In the genomic region with DNA sequence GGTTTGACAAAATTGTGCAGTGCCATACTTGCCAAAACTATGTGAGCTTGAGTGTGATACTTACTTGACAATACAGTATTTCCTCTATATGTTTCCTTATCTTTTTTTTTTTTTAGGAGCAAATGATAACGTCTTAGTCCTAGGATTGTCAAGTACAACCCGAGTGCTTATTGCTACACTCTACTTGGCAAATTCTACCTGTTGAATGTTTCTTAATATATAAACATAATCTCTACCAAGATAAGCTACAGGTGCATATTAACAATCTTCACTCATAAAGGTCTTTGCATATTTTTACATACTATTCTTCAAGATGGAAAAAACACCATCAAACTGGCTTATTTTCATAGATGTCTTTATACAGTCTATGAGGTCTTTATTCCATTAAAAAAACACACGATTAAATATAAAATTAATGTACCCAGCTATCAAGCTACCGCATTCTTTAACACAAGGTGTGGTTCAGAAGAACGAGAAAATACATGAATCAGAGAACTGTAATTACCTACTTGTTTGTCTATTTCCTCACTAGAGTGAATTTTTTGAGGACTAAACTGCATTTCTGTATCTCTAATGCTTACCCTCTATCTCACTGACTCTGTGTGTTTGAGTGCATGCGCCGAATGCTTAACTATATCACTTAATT, we compare ENCODE assay signal across 17 cellular contexts.
A peak's percentile ranks its signal among the peaks of the same experiment; 100 is the strongest.
DNase-seq lines count a peak whose midpoint lies in the region; ATAC-seq and TF ChIP-seq lines count a peak whose summit lies in the region.
"Had no signal": no experiment of that assay in that cellular context is flagged by ENCODE, and none has a peak within 500 bp of the region (broad histone marks: within the 10 kb centered on the region; RNA-seq: fewer than 3 reads in every experiment).

No MANE protein-coding gene starts in this region.

- H2BK12ac ChIP-seq in mesenchymal stem cell (ENCODE audit: low read length in 2 of 2): no peak overlapping the region

- H3K27me3 ChIP-seq in CD4-positive, alpha-beta memory T cell (ENCODE audit: insufficient read depth, low read length): peaks cover 7% of the 10 kb centered on the region
- no peaks in the 10 kb centered on the region for H3K27me3 ChIP-seq in neutrophil
- peaks cover 13 to 43% of the 10 kb centered on the region in 2 experiments for H3K27me3 ChIP-seq in mesenchymal stem cell (ENCODE audit: control insufficient read depth in 1 of 2, insufficient read depth in 1 of 2, low read length in 2 of 2)

- H2BK15ac ChIP-seq in mesenchymal stem cell (ENCODE audit: low read depth, poor library complexity, severe bottlenecking): no peak overlapping the region

- peaks cover 0 to 13% (median 2%) of the 10 kb centered on the region in 4 donors for H3K4me1 Mint-ChIP-seq in CD4-positive, alpha-beta memory T cell

- no peak overlapping the region for H3K27ac Mint-ChIP-seq in CD4-positive, alpha-beta memory T cell
- H3K27ac Mint-ChIP-seq: nephron progenitor cell, T-helper 17 cell had no signal

- no peak overlapping the region for H4K8ac ChIP-seq in mesenchymal stem cell (ENCODE audit: low read length)

- TF ChIP-seq CTCF in neutrophil (IDR thresholded peaks at IDR 0.05): no peak

- H3K36me3 ChIP-seq in CD4-positive, alpha-beta memory T cell (ENCODE audit: insufficient read depth, low read length): no peaks in the 10 kb centered on the region
- H3K36me3 ChIP-seq in neutrophil (no peaks in the 10 kb centered on the region), mesenchymal stem cell (ENCODE audit: control insufficient read depth in 1 of 2, insufficient read depth in 2 of 2, low read depth in 1 of 2, low read length in 2 of 2) (no peaks in the 10 kb centered on the region)
- H3K36me3 ChIP-seq: cardiac muscle cell, HAP-1, tibial nerve had no signal

- no peak for DNase-seq in CD4-positive, alpha-beta memory T cell
- DNase-seq in hippocampal formation (lab: John Stamatoyannopoulos, UW) (no peak), mesenchymal stem cell (no peak), G401 (ENCODE audit: low spot score) (no peak)
- DNase-seq: activated CD4-positive, CD25-positive, alpha-beta regulatory T cell; EL; NCI-H2081; NCI-H510A treated with DMSO at 0.1 percent for 48 hours; nephron progenitor cell; SHP77 treated with DMSO at 0.1 percent for 48 hours; T-helper 17 cell had no signal

- 94% methylated on average over 5 of the region's 7 CpGs for WGBS in mesenchymal stem cell

- H3K27me3 Mint-ChIP-seq in CD4-positive, alpha-beta memory T cell: peaks cover 20 to 25% of the 10 kb centered on the region in 2 donors

- ATAC-seq in HG02798 (IDR thresholded peaks at IDR 0.05; ENCODE audit: poor library complexity, unreplicated experiment) (peak; percentile 9), esophagus mucosa (peak; percentile 57)

- H4K91ac ChIP-seq in mesenchymal stem cell (ENCODE audit: low read length): no peak overlapping the region

- peaks cover 0 to 2% (median 0%) of the 10 kb centered on the region in 8 donors for H3K9me3 Mint-ChIP-seq in CD4-positive, alpha-beta memory T cell
- H3K9me3 Mint-ChIP-seq: nephron progenitor cell had no signal

- H2AK5ac ChIP-seq in mesenchymal stem cell (ENCODE audit: low read length, severe bottlenecking): no peak overlapping the region

- no peak overlapping the region for H2BK120ac ChIP-seq in mesenchymal stem cell (ENCODE audit: low read depth, low read length)

- in situ Hi-C loops in G401 (cut with HindIII; ENCODE audit: low sequenced_read_pairs): no loop called here

- no peak overlapping the region for H2AFZ ChIP-seq in mesenchymal stem cell (ENCODE audit: low read depth, low read length)

- POLR2A ChIA-PET in CD4-positive, alpha-beta memory T cell (lab: Charles Lee; ENCODE audit: partially characterized antibody): interaction anchor here (0.6 kb wide), 1 partner anchor 20 kb away, joined by 3 read pairs; no protein-coding TSS in a partner anchor

- H2BK5ac ChIP-seq in mesenchymal stem cell (ENCODE audit: low read depth, low read length, poor library complexity, severe bottlenecking): no peak overlapping the region

- H3K36me3 Mint-ChIP-seq in CD4-positive, alpha-beta memory T cell: no peaks in the 10 kb centered on the region

- H3K14ac ChIP-seq in mesenchymal stem cell (ENCODE audit: low read length in 2 of 2): no peak overlapping the region

- H3K27ac ChIP-seq in CD4-positive, alpha-beta memory T cell (ENCODE audit: low read depth, low read length): no peak overlapping the region
- H3K27ac ChIP-seq in neutrophil: peak overlapping the region; percentile 70
- H3K27ac ChIP-seq in mesenchymal stem cell (ENCODE audit: low read length, poor library complexity, severe bottlenecking): no peak overlapping the region
- H3K27ac ChIP-seq: cardiac muscle cell had no signal

- H3K4me3 Mint-ChIP-seq in CD4-positive, alpha-beta memory T cell: peak overlapping the region in 5 of 8 donors; percentile 34 to 75 (median 57)

- no peak overlapping the region for H3K9ac ChIP-seq in mesenchymal stem cell (ENCODE audit: low read length)

- intact Hi-C loops in CD4-positive, alpha-beta memory T cell (cut with micrococcal nuclease): no loop called here

- peaks cover 11% of the 10 kb centered on the region for H3K4me1 ChIP-seq in CD4-positive, alpha-beta memory T cell (ENCODE audit: insufficient read depth, low read length)
- H3K4me1 ChIP-seq in neutrophil (ENCODE audit: control insufficient read depth in 1 of 2, insufficient read depth in 1 of 2, low read depth in 1 of 2, low read length in 1 of 2): peaks cover 4 to 14% of the 10 kb centered on the region in 2 experiments
- peaks cover 6% of the 10 kb centered on the region for H3K4me1 ChIP-seq in mesenchymal stem cell (ENCODE audit: control insufficient read depth, insufficient read depth, low read depth, low read length)
- H3K4me1 ChIP-seq: HAP-1 had no signal

- no peak overlapping the region for H3K4me2 ChIP-seq in mesenchymal stem cell (ENCODE audit: low read length, poor library complexity, severe bottlenecking)

- H3K79me1 ChIP-seq in mesenchymal stem cell (replicated peaks; ENCODE audit: low read length, poor library complexity, severe bottlenecking): no peaks in the 10 kb centered on the region

- no peak overlapping the region for H3K23ac ChIP-seq in mesenchymal stem cell (ENCODE audit: low read length in 2 of 2)

- no peak overlapping the region for H3K18ac ChIP-seq in mesenchymal stem cell (ENCODE audit: low read depth in 1 of 2, low read length in 2 of 2)

- CTCF ChIA-PET in CD4-positive, alpha-beta memory T cell (lab: Charles Lee; ENCODE audit: partially characterized antibody): interaction anchor here (1.3 kb wide), 1 partner anchor 65 kb away, joined by 4 read pairs; no protein-coding TSS in a partner anchor

- H3K4ac ChIP-seq in mesenchymal stem cell (ENCODE audit: low read depth in 1 of 2, low read length in 2 of 2): no peak overlapping the region

- H3K9me3 ChIP-seq in CD4-positive, alpha-beta memory T cell (ENCODE audit: control insufficient read depth in 1 of 2, low read length in 2 of 2): no peaks in the 10 kb centered on the region
- H3K9me3 ChIP-seq in neutrophil (no peaks in the 10 kb centered on the region), mesenchymal stem cell (ENCODE audit: control insufficient read depth, low read length) (no peaks in the 10 kb centered on the region)
- H3K9me3 ChIP-seq: HAP-1, tibial nerve had no signal

- no peak overlapping the region for H3K4me3 ChIP-seq in CD4-positive, alpha-beta memory T cell (ENCODE audit: low read length in 2 of 2)
- H3K4me3 ChIP-seq in neutrophil (ENCODE audit: low read depth in 1 of 2, low read length in 1 of 2) (no peak overlapping the region), mesenchymal stem cell (ENCODE audit: insufficient read depth in 1 of 2, low read depth in 1 of 2, low read length in 2 of 2) (no peak overlapping the region)
